ENCODE assay signal across 17 cellular contexts in genomic region chr12:27965966-27966365, GRCh38. TPM values are rescaled to one million over a fixed set of nuclear protein-coding genes. Genes with fewer than 3 reads are reported as not detected.
DNase-seq lines count a peak whose midpoint lies in the region; ATAC-seq, FAIRE-seq and TF ChIP-seq lines count a peak whose summit lies in the region.
"Had no signal": no experiment of that assay in that cellular context is flagged by ENCODE, and none has a peak within 500 bp of the region (broad histone marks: within the 10 kb centered on the region; RNA-seq: fewer than 3 reads in every experiment).

No MANE protein-coding gene starts in this region.

- H3K4me3 ChIP-seq in ACC112 (ENCODE audit: low read depth, low read length) = peak overlapping the region; percentile 4; the same call in 1 of the 2 replicates
- H3K4me3 ChIP-seq in H7 (ENCODE audit: insufficient read depth, low read depth, low read length) = no peak overlapping the region
- H3K4me3 ChIP-seq: gastrocnemius medialis had no signal

- no peak for ATAC-seq in SK-N-SH treated with all-trans-retinoic acid at 6 μM for 48 hours
- ATAC-seq: gastrocnemius medialis; Right ventricle myocardium inferior; stimulated activated memory B cell treated with anti-CD40 and anti-IgM and Interleukin-4, amounts not matched to agents 10 μg/mL and 1 μg/mL and 100 μg/mL, for 72 hours had no signal

- TF ChIP-seq POLR2A in GM12892 (IDR thresholded peaks at IDR 0.05; ENCODE audit: low read depth, low read length) = no peak

- H3K36me3 ChIP-seq in ACC112 (ENCODE audit: insufficient read depth, low read length) (no peaks in the 10 kb centered on the region), H7 (replicated peaks; ENCODE audit: control insufficient read depth, insufficient read depth, low read length) (no peaks in the 10 kb centered on the region)
- H3K36me3 ChIP-seq: gastrocnemius medialis, neutrophil had no signal

- no peaks in the 10 kb centered on the region for H3K79me2 ChIP-seq in ACC112 (ENCODE audit: control insufficient read depth, insufficient read depth, low read length, unreplicated experiment)

- DNase-seq in HTR-8/SVneo (ENCODE audit: insufficient read length, low spot score) (no peak), glomerular visceral epithelial cell (ENCODE audit: extremely low spot score) (peak; percentile 61), NOMO-1 (lab: John Stamatoyannopoulos, UW; ENCODE audit: unreplicated experiment in 2 of 2) (no peak), H7 (no peak), NCI-H82 treated with DMSO at 0.1 percent for 48 hours (lab: John Stamatoyannopoulos, UW; ENCODE audit: unreplicated experiment) (no peak), GM12892 (ENCODE audit: insufficient read length) (no peak)
- DNase-seq: activated CD4-positive, alpha-beta memory T cell treated with anti-CD3 and anti-CD28 coated beads for 36 hours; gastrocnemius medialis; Kasumi-1; NCI-H187 treated with DMSO at 0.1 percent for 48 hours; NCI-H526 had no signal

- H3K27me3 ChIP-seq in ACC112 (ENCODE audit: insufficient read depth, low read length) (no peaks in the 10 kb centered on the region), H7 (ENCODE audit: control insufficient read depth, insufficient read depth, low read length) (peaks cover 42% of the 10 kb centered on the region)

- H2AFZ ChIP-seq in ACC112 (ENCODE audit: low read length, unreplicated experiment) = no peak overlapping the region

- H3K4me1 ChIP-seq in ACC112 (ENCODE audit: control insufficient read depth, insufficient read depth, low read length, unreplicated experiment) = peaks cover 37% of the 10 kb centered on the region

- H3K27ac ChIP-seq in ACC112 (ENCODE audit: low read depth, low read length) = peak overlapping the region; percentile 87
- H3K27ac ChIP-seq: gastrocnemius medialis, neutrophil had no signal

- FAIRE-seq in HTR-8/SVneo (lab: Jason Lieb, UNC) = peak; percentile 89
- no peak for FAIRE-seq in GM12892 (lab: Jason Lieb, UNC)
- FAIRE-seq: TTC549 had no signal

TF ChIP-seq in SK-N-SH treated with all-trans-retinoic acid at 6 μM for 48 hours, 23 proteins besides CTCF, POLR2A, EP300 and RAD21:
- no peak for TF ChIP-seq OSR1 (CRISPR knock-in tag; IDR thresholded peaks at IDR 0.05)
- no peak for TF ChIP-seq ARNTL (CRISPR knock-in tag; IDR thresholded peaks at IDR 0.05; ENCODE audit: borderline replicate concordance, low read depth)
- TF ChIP-seq BACH2 (CRISPR knock-in tag; IDR thresholded peaks at IDR 0.05; ENCODE audit: borderline replicate concordance) = no peak
- no peak for TF ChIP-seq SNAI2 (CRISPR knock-in tag; IDR thresholded peaks at IDR 0.05)
- 0 out of 2 replicates have a peak, but pooled peaks have one; percentile 32 for TF ChIP-seq ZFP3 (CRISPR knock-in tag; IDR thresholded peaks at IDR 0.05)
- TF ChIP-seq TCF4 (CRISPR knock-in tag; IDR thresholded peaks at IDR 0.05; ENCODE audit: borderline replicate concordance) = no peak
- TF ChIP-seq GLIS3 (CRISPR knock-in tag; IDR thresholded peaks at IDR 0.05) = no peak
- no peak for TF ChIP-seq TSHZ2 (CRISPR knock-in tag; IDR thresholded peaks at IDR 0.05)
- TF ChIP-seq ZC3H10 (CRISPR knock-in tag; IDR thresholded peaks at IDR 0.05) = peak; percentile 17; the same call in 1 of the 2 replicates
- TF ChIP-seq RARB (CRISPR knock-in tag; IDR thresholded peaks at IDR 0.05) = no peak
- TF ChIP-seq, protein P1, sequence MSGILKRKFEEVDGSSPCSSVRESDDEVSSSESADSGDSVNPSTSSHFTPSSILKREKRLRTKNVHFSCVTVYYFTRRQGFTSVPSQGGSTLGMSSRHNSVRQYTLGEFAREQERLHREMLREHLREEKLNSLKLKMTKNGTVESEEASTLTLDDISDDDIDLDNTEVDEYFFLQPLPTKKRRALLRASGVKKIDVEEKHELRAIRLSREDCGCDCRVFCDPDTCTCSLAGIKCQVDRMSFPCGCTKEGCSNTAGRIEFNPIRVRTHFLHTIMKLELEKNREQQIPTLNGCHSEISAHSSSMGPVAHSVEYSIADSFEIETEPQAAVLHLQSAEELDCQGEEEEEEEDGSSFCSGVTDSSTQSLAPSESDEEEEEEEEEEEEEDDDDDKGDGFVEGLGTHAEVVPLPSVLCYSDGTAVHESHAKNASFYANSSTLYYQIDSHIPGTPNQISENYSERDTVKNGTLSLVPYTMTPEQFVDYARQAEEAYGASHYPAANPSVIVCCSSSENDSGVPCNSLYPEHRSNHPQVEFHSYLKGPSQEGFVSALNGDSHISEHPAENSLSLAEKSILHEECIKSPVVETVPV (CRISPR knock-in tag; IDR thresholded peaks at IDR 0.05) = no peak
- no peak for TF ChIP-seq ZFP30 (CRISPR knock-in tag; IDR thresholded peaks at IDR 0.05)
- TF ChIP-seq, protein P2, sequence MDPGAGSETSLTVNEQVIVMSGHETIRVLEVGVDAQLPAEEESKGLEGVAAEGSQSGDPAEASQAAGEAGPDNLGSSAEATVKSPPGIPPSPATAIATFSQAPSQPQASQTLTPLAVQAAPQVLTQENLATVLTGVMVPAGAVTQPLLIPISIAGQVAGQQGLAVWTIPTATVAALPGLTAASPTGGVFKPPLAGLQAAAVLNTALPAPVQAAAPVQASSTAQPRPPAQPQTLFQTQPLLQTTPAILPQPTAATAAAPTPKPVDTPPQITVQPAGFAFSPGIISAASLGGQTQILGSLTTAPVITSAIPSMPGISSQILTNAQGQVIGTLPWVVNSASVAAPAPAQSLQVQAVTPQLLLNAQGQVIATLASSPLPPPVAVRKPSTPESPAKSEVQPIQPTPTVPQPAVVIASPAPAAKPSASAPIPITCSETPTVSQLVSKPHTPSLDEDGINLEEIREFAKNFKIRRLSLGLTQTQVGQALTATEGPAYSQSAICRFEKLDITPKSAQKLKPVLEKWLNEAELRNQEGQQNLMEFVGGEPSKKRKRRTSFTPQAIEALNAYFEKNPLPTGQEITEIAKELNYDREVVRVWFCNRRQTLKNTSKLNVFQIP (CRISPR knock-in tag; IDR thresholded peaks at IDR 0.05; ENCODE audit: borderline replicate concordance, low read depth) = no peak
- no peak for TF ChIP-seq ZNF565 (CRISPR knock-in tag; conservative IDR thresholded peaks at IDR 0.05; ENCODE audit: low read depth)
- TF ChIP-seq, protein P3, sequence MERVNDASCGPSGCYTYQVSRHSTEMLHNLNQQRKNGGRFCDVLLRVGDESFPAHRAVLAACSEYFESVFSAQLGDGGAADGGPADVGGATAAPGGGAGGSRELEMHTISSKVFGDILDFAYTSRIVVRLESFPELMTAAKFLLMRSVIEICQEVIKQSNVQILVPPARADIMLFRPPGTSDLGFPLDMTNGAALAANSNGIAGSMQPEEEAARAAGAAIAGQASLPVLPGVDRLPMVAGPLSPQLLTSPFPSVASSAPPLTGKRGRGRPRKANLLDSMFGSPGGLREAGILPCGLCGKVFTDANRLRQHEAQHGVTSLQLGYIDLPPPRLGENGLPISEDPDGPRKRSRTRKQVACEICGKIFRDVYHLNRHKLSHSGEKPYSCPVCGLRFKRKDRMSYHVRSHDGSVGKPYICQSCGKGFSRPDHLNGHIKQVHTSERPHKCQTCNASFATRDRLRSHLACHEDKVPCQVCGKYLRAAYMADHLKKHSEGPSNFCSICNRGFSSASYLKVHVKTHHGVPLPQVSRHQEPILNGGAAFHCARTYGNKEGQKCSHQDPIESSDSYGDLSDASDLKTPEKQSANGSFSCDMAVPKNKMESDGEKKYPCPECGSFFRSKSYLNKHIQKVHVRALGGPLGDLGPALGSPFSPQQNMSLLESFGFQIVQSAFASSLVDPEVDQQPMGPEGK (CRISPR knock-in tag; IDR thresholded peaks at IDR 0.05; ENCODE audit: borderline replicate concordance) = no peak
- peak; percentile 26; the same call in 1 of the 2 replicates for TF ChIP-seq ISL1 (CRISPR knock-in tag; IDR thresholded peaks at IDR 0.05)
- no peak for TF ChIP-seq ESRRG (CRISPR knock-in tag; IDR thresholded peaks at IDR 0.05)
- TF ChIP-seq CREB5 (CRISPR knock-in tag; IDR thresholded peaks at IDR 0.05; ENCODE audit: low read depth) = no peak
- no peak for TF ChIP-seq ZNF70 (CRISPR knock-in tag; IDR thresholded peaks at IDR 0.05)
- no peak for TF ChIP-seq ZNF8 (CRISPR knock-in tag; IDR thresholded peaks at IDR 0.05)
- TF ChIP-seq CSDC2 (CRISPR knock-in tag; IDR thresholded peaks at IDR 0.05) = no peak
- no peak for TF ChIP-seq TOX (CRISPR knock-in tag; IDR thresholded peaks at IDR 0.05; ENCODE audit: borderline replicate concordance)

RNA-seq across cellular contexts. Expression of gene PTHLH, which starts 6.6 kb away (rescaled TPM):
- 0.28 TPM in 1 of 2 replicates, not detected in the other for total RNA-seq in H7 (2014; rRNA removed; shearing (Covaris generic))
- polyA plus RNA-seq in GM12892 (2012; ENCODE audit: missing spikeins) = not detected
- total RNA-seq: Right ventricle myocardium inferior had no signal
